ENCODE assay signal across 15 cellular contexts in genomic region chr3:66140763-66141372, GRCh38.
DNase-seq lines count a peak whose midpoint lies in the region; ATAC-seq and TF ChIP-seq lines count a peak whose summit lies in the region.
"Had no signal": no experiment of that assay in that cellular context is flagged by ENCODE, and none has a peak within 500 bp of the region (broad histone marks: within the 10 kb centered on the region; RNA-seq: fewer than 3 reads in every experiment).

No MANE protein-coding gene starts in this region.

- H3K4me1 Mint-ChIP-seq in Calu3 (ENCODE audit: low read depth, unreplicated experiment) = peaks cover 47% of the 10 kb centered on the region
- H3K4me1 Mint-ChIP-seq: activated naive CD4-positive, alpha-beta T cell treated with anti-CD3 and anti-CD28 coated beads, Interleukin-2, amount 10 ng/mL, durations not matched to agents 7 days and 5 days; IgD-negative memory B cell; immature natural killer cell had no signal

- no peaks in the 10 kb centered on the region for H3K9me3 ChIP-seq in right atrium auricular region
- H3K9me3 ChIP-seq: colonic mucosa had no signal

- no peak overlapping the region for H3K4me3 ChIP-seq in right atrium auricular region
- H3K4me3 ChIP-seq: colonic mucosa had no signal

- no peaks in the 10 kb centered on the region for H3K27me3 ChIP-seq in right atrium auricular region
- H3K27me3 ChIP-seq: colonic mucosa had no signal

- no peaks in the 10 kb centered on the region for H3K9me3 Mint-ChIP-seq in Calu3 (ENCODE audit: low read depth, unreplicated experiment)
- H3K9me3 Mint-ChIP-seq: activated naive CD4-positive, alpha-beta T cell treated with anti-CD3 and anti-CD28 coated beads, Interleukin-2, amount 10 ng/mL, durations not matched to agents 7 days and 5 days; immature natural killer cell had no signal

- no peak overlapping the region for H3K27ac ChIP-seq in right atrium auricular region
- H3K27ac ChIP-seq: colonic mucosa had no signal

- intact Hi-C loops in Calu3 (cut with micrococcal nuclease; ENCODE audit: unreplicated experiment) = no loop called here

- no peaks in the 10 kb centered on the region for H3K36me3 ChIP-seq in right atrium auricular region
- H3K36me3 ChIP-seq: colonic mucosa had no signal

- H3K27ac Mint-ChIP-seq in Calu3 (ENCODE audit: unreplicated experiment) = peak overlapping the region; percentile 66
- H3K27ac Mint-ChIP-seq: activated CD8-positive, alpha-beta T cell treated with anti-CD3 and anti-CD28 coated beads, Interleukin-2, amount 10 ng/mL, durations not matched to agents 7 days and 5 days; activated naive CD4-positive, alpha-beta T cell treated with anti-CD3 and anti-CD28 coated beads, Interleukin-2, amount 10 ng/mL, durations not matched to agents 7 days and 5 days; IgD-negative memory B cell; immature natural killer cell had no signal

- BruUV-seq in Calu3 (replicated peaks; lab: Mats Ljungman, UMichigan) = no TSS peak

- H3K4me3 Mint-ChIP-seq in Calu3 (ENCODE audit: low read depth, unreplicated experiment) = no peak overlapping the region
- H3K4me3 Mint-ChIP-seq: activated CD8-positive, alpha-beta T cell treated with anti-CD3 and anti-CD28 coated beads, Interleukin-2, amount 10 ng/mL, durations not matched to agents 7 days and 5 days; activated naive CD4-positive, alpha-beta T cell treated with anti-CD3 and anti-CD28 coated beads, Interleukin-2, amount 10 ng/mL, durations not matched to agents 7 days and 5 days; IgD-negative memory B cell; immature natural killer cell; naive B cell had no signal

- DNase-seq in Calu3 (peak; percentile 47), astrocyte of the hippocampus (ENCODE audit: low read depth, low spot score) (peak; percentile 55), GOT3 (lab: John Stamatoyannopoulos, UW) (no peak), right atrium auricular region (ENCODE audit: low spot score) (no peak), left lobe of liver (ENCODE audit: low spot score) (no peak)
- DNase-seq: activated CD8-positive, alpha-beta T cell treated with anti-CD3 and anti-CD28 coated beads, Interleukin-2, amount 10 ng/mL, durations not matched to agents 7 days and 5 days; activated naive CD4-positive, alpha-beta T cell treated with anti-CD3 and anti-CD28 coated beads, Interleukin-2, amount 10 ng/mL, durations not matched to agents 7 days and 5 days; colonic mucosa; immature natural killer cell; naive B cell; NCI-H2081 treated with DMSO at 0.1 percent for 48 hours had no signal

- CTCF ChIA-PET in Calu3 (lab: Charles Lee) = interaction anchor here (0.6 to 1.3 kb wide), 4 partner anchors 16 to 1453 kb away, joined by 3 to 5 read pairs (median 4); partner anchors contain the start of gene ADAMTS9

- no peaks in the 10 kb centered on the region for H3K36me3 Mint-ChIP-seq in Calu3 (ENCODE audit: insufficient read depth, unreplicated experiment)
- H3K36me3 Mint-ChIP-seq: activated naive CD4-positive, alpha-beta T cell treated with anti-CD3 and anti-CD28 coated beads, Interleukin-2, amount 10 ng/mL, durations not matched to agents 7 days and 5 days; IgD-negative memory B cell; immature natural killer cell; naive B cell had no signal

- peak; percentile 68 for ATAC-seq in GM19397 (IDR thresholded peaks at IDR 0.05; ENCODE audit: unreplicated experiment)
- ATAC-seq in HG03175 (IDR thresholded peaks at IDR 0.05; ENCODE audit: unreplicated experiment) = peak; percentile 69
- ATAC-seq in HG02973 (IDR thresholded peaks at IDR 0.05; ENCODE audit: unreplicated experiment) = no peak
- ATAC-seq in left lobe of liver = no peak
- ATAC-seq: activated CD8-positive, alpha-beta T cell treated with anti-CD3 and anti-CD28 coated beads, Interleukin-2, amount 10 ng/mL, durations not matched to agents 7 days and 5 days had no signal

- no peaks in the 10 kb centered on the region for H3K27me3 Mint-ChIP-seq in Calu3 (ENCODE audit: unreplicated experiment)
- H3K27me3 Mint-ChIP-seq: activated naive CD4-positive, alpha-beta T cell treated with anti-CD3 and anti-CD28 coated beads, Interleukin-2, amount 10 ng/mL, durations not matched to agents 7 days and 5 days; IgD-negative memory B cell had no signal

- H3K4me1 ChIP-seq in right atrium auricular region = peaks cover 0 to 13% of the 10 kb centered on the region in 2 donors
- H3K4me1 ChIP-seq: colonic mucosa had no signal

- TF ChIP-seq CTCF in Calu3 (IDR thresholded peaks at IDR 0.05; ENCODE audit: unreplicated experiment) (no peak), right atrium auricular region (IDR thresholded peaks at IDR 0.05) (no peak)

Comparison
In these comparisons a context has a peak if more than half of its experiments do, and no peak if none do; other contexts are left out.
1. DNase-seq: peak in Calu3 (single experiment) and astrocyte of the hippocampus (single experiment); none in GOT3 (single experiment), right atrium auricular region (single experiment) and left lobe of liver (single experiment).
2. ATAC-seq: peak in GM19397 (single experiment) and HG03175 (single experiment); none in HG02973 (single experiment) and left lobe of liver (single experiment).